Comparison of ENCODE assay signal across 11 cellular contexts in the genomic region with DNA sequence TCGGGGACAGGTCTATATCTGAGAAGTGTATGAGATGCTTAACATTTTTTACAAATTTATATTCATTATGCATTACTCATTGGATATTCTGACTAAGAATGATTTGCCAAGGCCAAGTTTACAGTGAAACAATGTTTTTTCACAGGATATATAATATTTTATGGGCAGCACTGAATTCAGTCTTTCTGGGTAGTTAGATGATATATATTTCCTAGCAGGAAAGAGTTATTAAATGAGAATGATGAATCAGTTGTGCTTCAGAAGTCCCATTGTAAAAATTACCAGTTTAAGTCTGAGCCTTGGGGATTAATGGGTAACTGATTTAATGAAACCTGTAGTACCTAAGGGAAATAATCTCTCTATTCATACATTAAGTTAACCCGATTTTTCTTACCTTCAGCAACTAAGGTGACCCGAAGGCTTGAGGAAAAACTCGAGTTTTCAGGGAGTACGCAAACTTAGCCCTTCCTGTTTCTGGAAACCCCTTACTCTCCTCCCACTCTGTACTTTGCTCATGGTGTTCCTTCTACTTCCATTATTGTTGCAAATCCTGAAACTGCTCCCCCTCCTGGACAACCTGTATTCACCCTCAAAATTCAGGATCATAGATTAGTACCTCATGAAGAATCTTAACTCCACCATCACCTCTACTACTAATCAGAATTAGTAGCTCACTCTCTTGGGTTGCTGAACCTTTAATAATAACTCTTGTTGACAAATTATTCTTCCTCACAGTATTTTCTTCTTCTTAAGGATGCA.
DNase-seq lines count a peak whose midpoint lies in the region; ATAC-seq and TF ChIP-seq lines count a peak whose summit lies in the region.
"Had no signal": no experiment of that assay in that cellular context is flagged by ENCODE, and none has a peak within 500 bp of the region (broad histone marks: within the 10 kb centered on the region; RNA-seq: fewer than 3 reads in every experiment).

No MANE protein-coding gene starts in this region.

- H3K27ac ChIP-seq in GM23338 (ENCODE audit: low read depth) (no peak overlapping the region), spleen (no peak overlapping the region)
- H3K27ac ChIP-seq: suprapubic skin had no signal

- peaks cover 6% of the 10 kb centered on the region; the same call in 2 of the 3 replicates for H3K36me3 Mint-ChIP-seq in GM23338 (ENCODE audit: low read depth)

- 84 to 88% (median 87%) methylated on average over 5 of the region's 5 CpGs for WGBS in spleen, 5 donors

- H4K20me1 ChIP-seq in GM23338 (replicated peaks; ENCODE audit: insufficient read depth): no peaks in the 10 kb centered on the region

- peaks cover 1% of the 10 kb centered on the region for H3K27me3 Mint-ChIP-seq in GM23338 (ENCODE audit: insufficient read depth, low read depth, poor library complexity)

- H3K4me2 ChIP-seq in GM23338: no peak overlapping the region

- H3K36me3 ChIP-seq in GM23338 (ENCODE audit: insufficient read depth) (no peaks in the 10 kb centered on the region), spleen (no peaks in the 10 kb centered on the region)
- H3K36me3 ChIP-seq: suprapubic skin had no signal

- no peak overlapping the region for H3K4me3 Mint-ChIP-seq in GM23338
- H3K4me3 Mint-ChIP-seq: immature natural killer cell had no signal

- intact Hi-C loops in spleen (cut with DNase I; ENCODE audit: low total_unique reads): no loop called here

- TF ChIP-seq CTCF in AG10803 (conservative IDR thresholded peaks at IDR 0.05; ENCODE audit: low read length) (peak; percentile 39; the same call in 1 of the 2 replicates), GM23338 (conservative IDR thresholded peaks at IDR 0.05; ENCODE audit: low read depth in 2 of 2) (peak; percentile 75 to 78), spleen (IDR thresholded peaks at IDR 0.05 in 8 of 11, conservative IDR thresholded peaks at IDR 0.05 in 3 of 11) (peak in 1 of 11 experiments; percentile 20)

- no peak for TF ChIP-seq POLR2A in spleen (IDR thresholded peaks at IDR 0.05)

- in situ Hi-C loops in SK-MEL-5 (cut with HindIII; ENCODE audit: low pct_unique_long_range_greater_than_20kb, low sequenced_read_pairs): no loop called here

- no peak overlapping the region for H2AFZ ChIP-seq in GM23338

- H3K9me3 ChIP-seq in spleen: peaks cover 0 to 8% (median 0%) of the 10 kb centered on the region in 8 donors
- H3K9me3 ChIP-seq: suprapubic skin had no signal

- H3K9me3 Mint-ChIP-seq in GM23338: peaks cover 4% of the 10 kb centered on the region

- peaks cover 3% of the 10 kb centered on the region; the same call in 1 of the 2 replicates for H3K9me2 ChIP-seq in GM23338 (ENCODE audit: insufficient read depth)

- H3K4me3 ChIP-seq in AG10803 (ENCODE audit: low read length): no peak overlapping the region
- no peak overlapping the region for H3K4me3 ChIP-seq in GM23338
- no peak overlapping the region for H3K4me3 ChIP-seq in spleen
- H3K4me3 ChIP-seq: suprapubic skin had no signal

- H3K27ac Mint-ChIP-seq in GM23338: no peak overlapping the region
- H3K27ac Mint-ChIP-seq: immature natural killer cell had no signal

- DNase-seq in AG10803 (ENCODE audit: low read depth): no peak
- DNase-seq in GM23338 (ENCODE audit: low spot score): peak; percentile 81
- DNase-seq in SK-MEL-5 (ENCODE audit: low read depth, low spot score): peak; percentile 60
- DNase-seq in iPS DF 4.7 (ENCODE audit: extremely low read depth, low spot score): peak; percentile 11
- no peak for DNase-seq in spleen
- DNase-seq in SIG-M5 treated with dmso at 0.1 percent for 504 hours (lab: John Stamatoyannopoulos, UW; ENCODE audit: unreplicated experiment): no peak
- no peak for DNase-seq in NCI-H345 (lab: John Stamatoyannopoulos, UW)
- DNase-seq: activated CD4-positive, CD25-positive, alpha-beta regulatory T cell; immature natural killer cell had no signal

- H3K4me1 ChIP-seq in GM23338 (ENCODE audit: insufficient read depth): peaks cover 5% of the 10 kb centered on the region; the same call in 1 of the 2 replicates
- H3K4me1 ChIP-seq in spleen: peaks cover 3 to 32% (median 8%) of the 10 kb centered on the region in 6 donors
- H3K4me1 ChIP-seq: suprapubic skin had no signal

- ATAC-seq in GM23338: peak; percentile 69
- ATAC-seq in GM19023 (IDR thresholded peaks at IDR 0.05; ENCODE audit: unreplicated experiment): no peak

- H3F3A ChIP-seq in GM23338 (replicated peaks; ENCODE audit: low read depth): no peaks in the 10 kb centered on the region; the same call in 1 of the 2 replicates

- peaks cover 17% of the 10 kb centered on the region for H3K4me1 Mint-ChIP-seq in GM23338

- H3K79me2 ChIP-seq in GM23338 (replicated peaks; ENCODE audit: insufficient read depth): no peaks in the 10 kb centered on the region

- H3K27me3 ChIP-seq in GM23338 (ENCODE audit: insufficient read depth) (no peaks in the 10 kb centered on the region), spleen (replicated peaks in 1 of 7) (peaks cover 0 to 38% (median 0%) of the 10 kb centered on the region in 7 donors)
- H3K27me3 ChIP-seq: suprapubic skin had no signal

TF ChIP-seq in GM23338, 12 proteins besides CTCF, POLR2A, EP300 and RAD21 (continues in another document):
- TF ChIP-seq ZNF114 (CRISPR knock-in tag; IDR thresholded peaks at IDR 0.05) (no peak), JUNB (IDR thresholded peaks at IDR 0.05; ENCODE audit: unreplicated experiment) (no peak), ZNF331 (CRISPR knock-in tag; IDR thresholded peaks at IDR 0.05; ENCODE audit: low read depth) (no peak), STAT1 (IDR thresholded peaks at IDR 0.05; ENCODE audit: unreplicated experiment) (no peak), POLR2AphosphoS5 (IDR thresholded peaks at IDR 0.05; ENCODE audit: low read depth) (no peak), EZH2phosphoT487 (IDR thresholded peaks at IDR 0.05; ENCODE audit: unreplicated experiment) (no peak)
- TF ChIP-seq, protein P1, sequence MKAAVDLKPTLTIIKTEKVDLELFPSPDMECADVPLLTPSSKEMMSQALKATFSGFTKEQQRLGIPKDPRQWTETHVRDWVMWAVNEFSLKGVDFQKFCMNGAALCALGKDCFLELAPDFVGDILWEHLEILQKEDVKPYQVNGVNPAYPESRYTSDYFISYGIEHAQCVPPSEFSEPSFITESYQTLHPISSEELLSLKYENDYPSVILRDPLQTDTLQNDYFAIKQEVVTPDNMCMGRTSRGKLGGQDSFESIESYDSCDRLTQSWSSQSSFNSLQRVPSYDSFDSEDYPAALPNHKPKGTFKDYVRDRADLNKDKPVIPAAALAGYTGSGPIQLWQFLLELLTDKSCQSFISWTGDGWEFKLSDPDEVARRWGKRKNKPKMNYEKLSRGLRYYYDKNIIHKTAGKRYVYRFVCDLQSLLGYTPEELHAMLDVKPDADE (IDR thresholded peaks at IDR 0.05): no peak
- TF ChIP-seq, protein P2, sequence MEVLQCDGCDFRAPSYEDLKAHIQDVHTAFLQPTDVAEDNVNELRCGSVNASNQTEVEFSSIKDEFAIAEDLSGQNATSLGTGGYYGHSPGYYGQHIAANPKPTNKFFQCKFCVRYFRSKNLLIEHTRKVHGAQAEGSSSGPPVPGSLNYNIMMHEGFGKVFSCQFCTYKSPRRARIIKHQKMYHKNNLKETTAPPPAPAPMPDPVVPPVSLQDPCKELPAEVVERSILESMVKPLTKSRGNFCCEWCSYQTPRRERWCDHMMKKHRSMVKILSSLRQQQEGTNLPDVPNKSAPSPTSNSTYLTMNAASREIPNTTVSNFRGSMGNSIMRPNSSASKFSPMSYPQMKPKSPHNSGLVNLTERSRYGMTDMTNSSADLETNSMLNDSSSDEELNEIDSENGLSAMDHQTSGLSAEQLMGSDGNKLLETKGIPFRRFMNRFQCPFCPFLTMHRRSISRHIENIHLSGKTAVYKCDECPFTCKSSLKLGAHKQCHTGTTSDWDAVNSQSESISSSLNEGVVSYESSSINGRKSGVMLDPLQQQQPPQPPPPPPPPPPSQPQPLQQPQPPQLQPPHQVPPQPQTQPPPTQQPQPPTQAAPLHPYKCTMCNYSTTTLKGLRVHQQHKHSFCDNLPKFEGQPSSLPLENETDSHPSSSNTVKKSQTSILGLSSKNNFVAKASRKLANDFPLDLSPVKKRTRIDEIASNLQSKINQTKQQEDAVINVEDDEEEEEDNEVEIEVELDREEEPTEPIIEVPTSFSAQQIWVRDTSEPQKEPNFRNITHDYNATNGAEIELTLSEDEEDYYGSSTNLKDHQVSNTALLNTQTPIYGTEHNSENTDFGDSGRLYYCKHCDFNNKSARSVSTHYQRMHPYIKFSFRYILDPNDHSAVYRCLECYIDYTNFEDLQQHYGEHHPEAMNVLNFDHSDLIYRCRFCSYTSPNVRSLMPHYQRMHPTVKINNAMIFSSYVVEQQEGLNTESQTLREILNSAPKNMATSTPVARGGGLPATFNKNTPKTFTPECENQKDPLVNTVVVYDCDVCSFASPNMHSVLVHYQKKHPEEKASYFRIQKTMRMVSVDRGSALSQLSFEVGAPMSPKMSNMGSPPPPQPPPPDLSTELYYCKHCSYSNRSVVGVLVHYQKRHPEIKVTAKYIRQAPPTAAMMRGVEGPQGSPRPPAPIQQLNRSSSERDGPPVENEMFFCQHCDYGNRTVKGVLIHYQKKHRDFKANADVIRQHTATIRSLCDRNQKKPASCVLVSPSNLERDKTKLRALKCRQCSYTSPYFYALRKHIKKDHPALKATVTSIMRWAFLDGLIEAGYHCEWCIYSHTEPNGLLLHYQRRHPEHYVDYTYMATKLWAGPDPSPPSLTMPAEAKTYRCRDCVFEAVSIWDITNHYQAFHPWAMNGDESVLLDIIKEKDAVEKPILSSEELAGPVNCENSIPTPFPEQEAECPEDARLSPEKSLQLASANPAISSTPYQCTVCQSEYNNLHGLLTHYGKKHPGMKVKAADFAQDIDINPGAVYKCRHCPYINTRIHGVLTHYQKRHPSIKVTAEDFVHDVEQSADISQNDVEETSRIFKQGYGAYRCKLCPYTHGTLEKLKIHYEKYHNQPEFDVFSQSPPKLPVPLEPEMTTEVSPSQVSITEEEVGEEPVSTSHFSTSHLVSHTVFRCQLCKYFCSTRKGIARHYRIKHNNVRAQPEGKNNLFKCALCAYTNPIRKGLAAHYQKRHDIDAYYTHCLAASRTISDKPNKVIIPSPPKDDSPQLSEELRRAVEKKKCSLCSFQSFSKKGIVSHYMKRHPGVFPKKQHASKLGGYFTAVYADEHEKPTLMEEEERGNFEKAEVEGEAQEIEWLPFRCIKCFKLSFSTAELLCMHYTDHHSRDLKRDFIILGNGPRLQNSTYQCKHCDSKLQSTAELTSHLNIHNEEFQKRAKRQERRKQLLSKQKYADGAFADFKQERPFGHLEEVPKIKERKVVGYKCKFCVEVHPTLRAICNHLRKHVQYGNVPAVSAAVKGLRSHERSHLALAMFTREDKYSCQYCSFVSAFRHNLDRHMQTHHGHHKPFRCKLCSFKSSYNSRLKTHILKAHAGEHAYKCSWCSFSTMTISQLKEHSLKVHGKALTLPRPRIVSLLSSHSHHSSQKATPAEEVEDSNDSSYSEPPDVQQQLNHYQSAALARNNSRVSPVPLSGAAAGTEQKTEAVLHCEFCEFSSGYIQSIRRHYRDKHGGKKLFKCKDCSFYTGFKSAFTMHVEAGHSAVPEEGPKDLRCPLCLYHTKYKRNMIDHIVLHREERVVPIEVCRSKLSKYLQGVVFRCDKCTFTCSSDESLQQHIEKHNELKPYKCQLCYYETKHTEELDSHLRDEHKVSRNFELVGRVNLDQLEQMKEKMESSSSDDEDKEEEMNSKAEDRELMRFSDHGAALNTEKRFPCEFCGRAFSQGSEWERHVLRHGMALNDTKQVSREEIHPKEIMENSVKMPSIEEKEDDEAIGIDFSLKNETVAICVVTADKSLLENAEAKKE (CRISPR knock-in tag; IDR thresholded peaks at IDR 0.05): no peak

Comparison
In these comparisons a context has a peak if more than half of its experiments do, and no peak if none do; other contexts are left out.
1. DNase-seq: peak in GM23338 (single experiment), SK-MEL-5 (single experiment) and iPS DF 4.7 (single experiment); none in AG10803 (single experiment), spleen (single experiment), SIG-M5 treated with dmso at 0.1 percent for 504 hours (single experiment) and NCI-H345 (single experiment).